Comparison of ENCODE assay signal across 38 cellular contexts in genomic region chr19:44908836-44909201, GRCh38. TPM values are rescaled to one million over a fixed set of nuclear protein-coding genes. Genes with fewer than 3 reads are reported as not detected.
"Had no signal": no experiment of that assay in that cellular context is flagged by ENCODE, and none has a peak within 500 bp of the region (broad histone marks: within the 10 kb centered on the region; RNA-seq: fewer than 3 reads in every experiment).

No MANE protein-coding gene starts in this region.

- H3K4me2 ChIP-seq: KMS-11, PC-9 had no signal

- H3K36me3 ChIP-seq: brain microvascular endothelial cell, WERI-Rb-1 had no signal

- H3K9ac ChIP-seq: KMS-11 had no signal

- H3K4me3 ChIP-seq: PC-9, SJSA1 had no signal

- ATAC-seq: activated CD8-positive, alpha-beta memory T cell treated with anti-CD3 and anti-CD28 coated beads, Interleukin-2, amount 10 ng/mL, durations not matched to agents 7 days and 5 days had no signal

- H3K27ac ChIP-seq: brain microvascular endothelial cell, KMS-11, PC-9, SJSA1, WERI-Rb-1 had no signal

- H2AFZ ChIP-seq: PC-9 had no signal

- DNase-seq: activated CD4-positive, alpha-beta memory T cell treated with anti-CD3 and anti-CD28 coated beads, Interleukin-2, amount 10 ng/mL, durations not matched to agents 7 days and 5 days; activated CD4-positive, alpha-beta T cell treated with anti-CD3 and anti-CD28 coated beads for 1 hour; activated CD4-positive, alpha-beta T cell treated with anti-CD3 and anti-CD28 coated beads for 48 hours; activated CD4-positive, CD25-positive, alpha-beta regulatory T cell; activated CD8-positive, alpha-beta memory T cell treated with anti-CD3 and anti-CD28 coated beads for 24 hours; activated CD8-positive, alpha-beta memory T cell treated with anti-CD3 and anti-CD28 coated beads, Interleukin-2, amount 10 ng/mL, durations not matched to agents 7 days and 5 days; activated CD8-positive, alpha-beta memory T cell treated with anti-CD3 and anti-CD28 coated beads, Interleukin-2, amount 50 U/mL, for 48 hours; activated effector memory CD4-positive, alpha-beta T cell treated with anti-CD3 and anti-CD28 coated beads, Interleukin-2, amount 50 U/mL, for 16 hours; activated naive CD4-positive, alpha-beta T cell; activated naive CD4-positive, alpha-beta T cell treated with anti-CD3 and anti-CD28 coated beads, Interleukin-2, amount 50 U/mL, for 16 hours; activated naive CD8-positive, alpha-beta T cell treated with anti-CD3 and anti-CD28 coated beads for 36 hours; activated T-cell treated with anti-CD3 and anti-CD28 coated beads, Interleukin-2, amount 50 U/mL, for 48 hours; amniotic stem cell; aorta; brain microvascular endothelial cell; central memory CD4-positive, alpha-beta T cell; MM.1S; MV-4-11; NCI-H1092; NCI-H1436 treated with DMSO at 0.1 percent for 48 hours; NCI-H1694 treated with DMSO at 0.1 percent for 48 hours; NCI-H2029; NCI-H345; NCI-H524 treated with DMSO at 0.1 percent for 48 hours; NCI-H748 treated with DMSO at 0.1 percent for 48 hours; SHP77 treated with DMSO at 0.1 percent for 48 hours; SW 1271; T-helper 1 cell; T-helper 2 cell; T-helper 9 cell; WERI-Rb-1 had no signal

- H3K9me3 ChIP-seq: SJSA1 had no signal

RNA-seq across cellular contexts. Expression of gene APOE, which starts 3.2 kb away (rescaled TPM):
- total RNA-seq: activated CD4-positive, alpha-beta memory T cell treated with anti-CD3 and anti-CD28 coated beads, Interleukin-2, amount 10 ng/mL, durations not matched to agents 7 days and 5 days had no signal

RNA-seq across cellular contexts. Expression of gene APOC1, which starts 5.6 kb away (rescaled TPM):
- total RNA-seq: SJSA1 had no signal

RNA-seq across cellular contexts. Expression of gene APOC4, which starts 33.2 kb away (rescaled TPM):
- total RNA-seq: activated CD4-positive, alpha-beta memory T cell treated with anti-CD3 and anti-CD28 coated beads, Interleukin-2, amount 10 ng/mL, durations not matched to agents 7 days and 5 days; activated CD8-positive, alpha-beta memory T cell treated with anti-CD3 and anti-CD28 coated beads, Interleukin-2, amount 10 ng/mL, durations not matched to agents 7 days and 5 days; activated naive CD8-positive, alpha-beta T cell treated with anti-CD3 and anti-CD28 coated beads for 36 hours; aorta; cerebellum; LHCN-M2; NCI-H460; OCI-LY7; PC-9; SJSA1 had no signal
- polyA plus RNA-seq: aorta had no signal

RNA-seq across cellular contexts. Expression of gene APOC2, which starts 37.0 kb away (rescaled TPM):
- total RNA-seq: activated CD4-positive, alpha-beta memory T cell treated with anti-CD3 and anti-CD28 coated beads, Interleukin-2, amount 10 ng/mL, durations not matched to agents 7 days and 5 days; activated CD8-positive, alpha-beta memory T cell treated with anti-CD3 and anti-CD28 coated beads, Interleukin-2, amount 10 ng/mL, durations not matched to agents 7 days and 5 days; activated naive CD8-positive, alpha-beta T cell treated with anti-CD3 and anti-CD28 coated beads for 36 hours; LHCN-M2; NCI-H460; PC-9; SJSA1 had no signal
